1 cellular context compared by ENCODE assay signal in genomic region chr16:1430759-1431496, GRCh38.
TF ChIP-seq lines count a peak whose summit lies in the region.

Gene PERCC1, plus strand, starts transcription at chr16:1431078. Its CDS starts 1,516 bp downstream, at chr16:1432594.

TF ChIP-seq in HepG2, 621 proteins besides CTCF, POLR2A, EP300 and RAD21 (continued from another document and continues in another):
- peak; percentile 100 for TF ChIP-seq PATZ1 (CRISPR knock-in tag; IDR thresholded peaks at IDR 0.05)
- TF ChIP-seq KLF11 (CRISPR knock-in tag; IDR thresholded peaks at IDR 0.05) = no peak
- peak; percentile 26; the same call in 1 of the 2 replicates for TF ChIP-seq SRF (IDR thresholded peaks at IDR 0.05; ENCODE audit: low read depth, low read length)
- TF ChIP-seq ZNF564 (CRISPR knock-in tag; IDR thresholded peaks at IDR 0.05) = no peak
- 0 out of 2 replicates have a peak, but pooled peaks have one; percentile 39 for TF ChIP-seq CBFB (CRISPR knock-in tag; IDR thresholded peaks at IDR 0.05)
- TF ChIP-seq ZBTB21 (CRISPR knock-in tag; IDR thresholded peaks at IDR 0.05) = no peak
- TF ChIP-seq AGO1 (IDR thresholded peaks at IDR 0.05; ENCODE audit: low read depth, low read length, poor library complexity, severe bottlenecking) = peak; percentile 34
- TF ChIP-seq GABPB1 (CRISPR knock-in tag; IDR thresholded peaks at IDR 0.05) = peak; percentile 68; the same call in 1 of the 2 replicates
- peak; percentile 79; the same call in 1 of the 2 replicates for TF ChIP-seq ZNF761 (CRISPR knock-in tag; conservative IDR thresholded peaks at IDR 0.05)
- TF ChIP-seq EZH2 (conservative IDR thresholded peaks at IDR 0.05; ENCODE audit: low read depth, low read length) = no peak
- TF ChIP-seq ZNF136 (CRISPR knock-in tag; IDR thresholded peaks at IDR 0.05; ENCODE audit: low read depth) = peak; percentile 75; the same call in 1 of the 2 replicates
- no peak for TF ChIP-seq ZFP36 (IDR thresholded peaks at IDR 0.05; ENCODE audit: borderline replicate concordance, low read depth, low read length, partially characterized antibody)
- TF ChIP-seq ZC3H13 (CRISPR knock-in tag; IDR thresholded peaks at IDR 0.05) = peak; percentile 36; the same call in 1 of the 2 replicates
- TF ChIP-seq ZNF512 (CRISPR knock-in tag; IDR thresholded peaks at IDR 0.05) = no peak
- no peak for TF ChIP-seq BCLAF1 (IDR thresholded peaks at IDR 0.05)
- TF ChIP-seq ZNF616 (CRISPR knock-in tag; IDR thresholded peaks at IDR 0.05; ENCODE audit: low read depth) = 0 out of 2 replicates have a peak, but pooled peaks have one; percentile 46
- peak; percentile 76; the same call in 1 of the 2 replicates for TF ChIP-seq ZSCAN29 (CRISPR knock-in tag; conservative IDR thresholded peaks at IDR 0.05)
- TF ChIP-seq BORCS8-MEF2B (CRISPR knock-in tag; IDR thresholded peaks at IDR 0.05) = 0 out of 2 replicates have a peak, but pooled peaks have one; percentile 57
- TF ChIP-seq FIP1L1 (IDR thresholded peaks at IDR 0.05; ENCODE audit: borderline replicate concordance, insufficient read depth, low read depth, low read length) = no peak
- TF ChIP-seq KLF9 (CRISPR knock-in tag; IDR thresholded peaks at IDR 0.05; ENCODE audit: low read depth) = 0 out of 2 replicates have a peak, but pooled peaks have one; percentile 45
- peak; percentile 35; the same call in 1 of the 2 replicates for TF ChIP-seq MED1 (CRISPR knock-in tag; IDR thresholded peaks at IDR 0.05)
- TF ChIP-seq NR2F2 (IDR thresholded peaks at IDR 0.05; ENCODE audit: borderline replicate concordance, low read depth) = peak; percentile 57; the same call in 1 of the 2 replicates
- TF ChIP-seq ZBTB25 (CRISPR knock-in tag; IDR thresholded peaks at IDR 0.05) = peak; percentile 78; the same call in 1 of the 2 replicates
- TF ChIP-seq ZNF569 (CRISPR knock-in tag; IDR thresholded peaks at IDR 0.05; ENCODE audit: borderline replicate concordance) = no peak
- TF ChIP-seq MED8 (CRISPR knock-in tag; IDR thresholded peaks at IDR 0.05; ENCODE audit: insufficient replicate concordance) = no peak
- TF ChIP-seq THRA (CRISPR knock-in tag; IDR thresholded peaks at IDR 0.05; ENCODE audit: borderline replicate concordance) = peak; percentile 48; the same call in 1 of the 2 replicates
- TF ChIP-seq MEIS1 (CRISPR knock-in tag; IDR thresholded peaks at IDR 0.05; ENCODE audit: borderline replicate concordance) = peak; percentile 57; the same call in 1 of the 2 replicates
- 0 out of 2 replicates have a peak, but pooled peaks have one; percentile 32 for TF ChIP-seq ZNF567 (CRISPR knock-in tag; IDR thresholded peaks at IDR 0.05; ENCODE audit: borderline replicate concordance)
- no peak for TF ChIP-seq NR0B2 (CRISPR knock-in tag; IDR thresholded peaks at IDR 0.05)
- TF ChIP-seq RNF219 (CRISPR knock-in tag; IDR thresholded peaks at IDR 0.05) = no peak
- peak; percentile 48; the same call in 1 of the 2 replicates for TF ChIP-seq ZSCAN25 (CRISPR knock-in tag; IDR thresholded peaks at IDR 0.05)
- TF ChIP-seq ZNF503 (CRISPR knock-in tag; IDR thresholded peaks at IDR 0.05) = peak; percentile 93
- peak; percentile 40; the same call in 1 of the 2 replicates for TF ChIP-seq ETV5 (CRISPR knock-in tag; IDR thresholded peaks at IDR 0.05; ENCODE audit: borderline replicate concordance)
- TF ChIP-seq HMG20B (CRISPR knock-in tag; conservative IDR thresholded peaks at IDR 0.05) = peak; percentile 81
- TF ChIP-seq TFAP4 (IDR thresholded peaks at IDR 0.05; ENCODE audit: borderline replicate concordance, low read depth) = peak; percentile 64; the same call in 1 of the 2 replicates
- TF ChIP-seq THAP11 (CRISPR knock-in tag; IDR thresholded peaks at IDR 0.05) = peak; percentile 74; the same call in 1 of the 2 replicates
- no peak for TF ChIP-seq ZNF513 (CRISPR knock-in tag; conservative IDR thresholded peaks at IDR 0.05)
- peak; percentile 70; the same call in 1 of the 2 replicates for TF ChIP-seq SAP130 (CRISPR knock-in tag; IDR thresholded peaks at IDR 0.05; ENCODE audit: low read depth)
- TF ChIP-seq KDM3A (CRISPR knock-in tag; IDR thresholded peaks at IDR 0.05; ENCODE audit: low read depth) = peak; percentile 65; the same call in 1 of the 2 replicates
- peak; percentile 66 for TF ChIP-seq KDM2A (CRISPR knock-in tag; IDR thresholded peaks at IDR 0.05; ENCODE audit: borderline replicate concordance, low read depth)
- 0 out of 2 replicates have a peak, but pooled peaks have one; percentile 16 for TF ChIP-seq MAZ (IDR thresholded peaks at IDR 0.05; ENCODE audit: borderline replicate concordance, low read depth, low read length)
- TF ChIP-seq MAZ (CRISPR knock-in tag; IDR thresholded peaks at IDR 0.05; ENCODE audit: low read depth) = peak; percentile 83
- TF ChIP-seq HES4 (CRISPR knock-in tag; IDR thresholded peaks at IDR 0.05; ENCODE audit: borderline replicate concordance) = 0 out of 2 replicates have a peak, but pooled peaks have one; percentile 54
- TF ChIP-seq RCOR2 (CRISPR knock-in tag; IDR thresholded peaks at IDR 0.05) = 0 out of 2 replicates have a peak, but pooled peaks have one; percentile 34
- TF ChIP-seq BCL6 (CRISPR knock-in tag; IDR thresholded peaks at IDR 0.05) = peak; percentile 89
